Comparison of ENCODE assay signal across 8 cellular contexts in the genomic region with DNA sequence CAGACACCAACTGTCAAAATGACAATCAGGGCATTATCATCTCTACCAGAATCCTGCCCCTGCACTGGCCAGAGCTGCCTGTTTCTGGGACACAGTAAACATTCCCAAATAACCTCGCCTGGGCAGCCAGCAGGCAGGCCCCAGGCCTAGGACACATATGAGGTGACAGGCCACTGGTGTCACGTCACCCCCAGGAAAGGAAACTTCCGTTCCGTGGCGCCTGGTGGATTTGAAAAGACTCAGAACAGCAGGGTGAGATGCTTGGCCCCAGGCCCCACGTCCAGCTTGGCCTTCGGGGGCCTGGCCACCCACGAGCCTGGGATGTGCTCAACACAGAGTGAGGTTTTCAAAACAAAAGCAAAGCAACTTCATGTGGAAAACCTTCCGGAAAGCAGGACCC. TPM values are rescaled to one million over a fixed set of nuclear protein-coding genes. Genes with fewer than 3 reads are reported as not detected.
A peak's percentile ranks its signal among the peaks of the same experiment; 100 is the strongest.
DNase-seq lines count a peak whose midpoint lies in the region; ATAC-seq, FAIRE-seq and TF ChIP-seq lines count a peak whose summit lies in the region.

No MANE protein-coding gene starts in this region.

- BruUV-seq in GM12878 (replicated peaks; lab: Mats Ljungman, UMichigan), result no TSS peak

- peak overlapping the region; percentile 93 for H3K27ac Mint-ChIP-seq in activated naive CD4-positive, alpha-beta T cell treated with anti-CD3 and anti-CD28 coated beads for 36 hours
- H3K27ac Mint-ChIP-seq in mesothelial cell of epicardium, result peak overlapping the region; percentile 60

- peaks cover 14% of the 10 kb centered on the region for H3K36me3 Mint-ChIP-seq in activated naive CD4-positive, alpha-beta T cell treated with anti-CD3 and anti-CD28 coated beads for 36 hours (ENCODE audit: low read depth)
- no peaks in the 10 kb centered on the region for H3K36me3 Mint-ChIP-seq in mesothelial cell of epicardium

- intact Hi-C loops in activated naive CD4-positive, alpha-beta T cell treated with anti-CD3 and anti-CD28 coated beads for 36 hours (cut with micrococcal nuclease), result loop anchor here (1.0 to 10.0 kb wide), 4 partner anchors 40 to 182 kb away; a partner anchor contains a TSS
- intact Hi-C loops in GM12878 (cut with micrococcal nuclease; ENCODE audit: unreplicated experiment), result loop anchor here (5.0 to 10.0 kb wide), 2 partner anchors 34 to 182 kb away; a partner anchor contains a TSS
- intact Hi-C loops in upper lobe of right lung (cut with DNase I), result no loop called here

- peak overlapping the region; percentile 99 for H3K4me3 ChIP-seq in GM12878
- H3K4me3 ChIP-seq in upper lobe of right lung, result peak overlapping the region; percentile 66

- H3K4me2 ChIP-seq in GM12878 (ENCODE audit: control insufficient read depth, insufficient read depth), result peak overlapping the region; percentile 74

- TF ChIP-seq CTCF in GM12878 (IDR thresholded peaks at IDR 0.05 in 2 of 3, conservative IDR thresholded peaks at IDR 0.05 in 1 of 3; ENCODE audit: control insufficient read depth in 2 of 3, extremely low read depth in 1 of 3, insufficient read depth in 1 of 3, low read depth in 3 of 3, low read length in 3 of 3), result no peak
- TF ChIP-seq CTCF in mesothelial cell of epicardium (IDR thresholded peaks at IDR 0.05; ENCODE audit: unreplicated experiment), result no peak
- TF ChIP-seq CTCF in upper lobe of right lung (IDR thresholded peaks at IDR 0.05), result no peak

- H3K4me1 ChIP-seq in GM12878 (ENCODE audit: control insufficient read depth, insufficient read depth, low read length), result peaks cover 49% of the 10 kb centered on the region
- peaks cover 9% of the 10 kb centered on the region for H3K4me1 ChIP-seq in upper lobe of right lung

- RAD21 ChIA-PET in GM12878 (lab: Charles Lee; ENCODE audit: unreplicated experiment), result interaction anchor here (0.8 to 1.2 kb wide), 3 partner anchors 34 to 68 kb away, joined by 3 to 7 read pairs (median 3); no protein-coding TSS in a partner anchor

- no peaks in the 10 kb centered on the region for H3K9me3 Mint-ChIP-seq in activated naive CD4-positive, alpha-beta T cell treated with anti-CD3 and anti-CD28 coated beads for 36 hours
- H3K9me3 Mint-ChIP-seq in mesothelial cell of epicardium, result no peaks in the 10 kb centered on the region

- peaks cover 65% of the 10 kb centered on the region for H3K79me2 ChIP-seq in GM12878 (ENCODE audit: control insufficient read depth, insufficient read depth, low read length)

- H4K20me1 ChIP-seq in GM12878 (ENCODE audit: control insufficient read depth, insufficient read depth), result peaks cover 6% of the 10 kb centered on the region; the same call in 1 of the 2 replicates

- 0 out of 2 replicates have a peak, but pooled peaks have one; percentile 16 for TF ChIP-seq POLR2A in GM12878 (IDR thresholded peaks at IDR 0.05; ENCODE audit: low read depth, low read length)

- peak overlapping the region; percentile 89 for H3K4me3 Mint-ChIP-seq in activated naive CD4-positive, alpha-beta T cell treated with anti-CD3 and anti-CD28 coated beads for 36 hours
- peak overlapping the region; percentile 71 for H3K4me3 Mint-ChIP-seq in mesothelial cell of epicardium

- H3K9me3 ChIP-seq in GM12878 (replicated peaks; ENCODE audit: control insufficient read depth, insufficient read depth, low read length) (no peaks in the 10 kb centered on the region), upper lobe of right lung (no peaks in the 10 kb centered on the region)

- ATAC-seq in GM12878 (peak; percentile 22), upper lobe of right lung (no peak)

- peaks cover 73% of the 10 kb centered on the region for H3K4me1 Mint-ChIP-seq in activated naive CD4-positive, alpha-beta T cell treated with anti-CD3 and anti-CD28 coated beads for 36 hours (ENCODE audit: low read depth)
- peaks cover 27% of the 10 kb centered on the region for H3K4me1 Mint-ChIP-seq in mesothelial cell of epicardium

- H3K9ac ChIP-seq in GM12878 (ENCODE audit: control insufficient read depth, insufficient read depth, low read length), result peak overlapping the region; percentile 71

- CTCF ChIA-PET in activated naive CD4-positive, alpha-beta T cell treated with anti-CD3 and anti-CD28 coated beads for 36 hours (lab: Charles Lee), result interaction anchor here (1.2 kb wide), 2 partner anchors 26 to 52 kb away, joined by 3 to 8 read pairs; no protein-coding TSS in a partner anchor
- CTCF ChIA-PET in GM12878 (lab: Yijun Ruan, JAX), result interaction anchor here (1.4 to 2.0 kb wide), 2 partner anchors 52 to 67 kb away, joined by 7 to 12 read pairs; no protein-coding TSS in a partner anchor

- H3K27me3 ChIP-seq in GM12878 (replicated peaks in 1 of 2; ENCODE audit: control insufficient read depth in 2 of 2, insufficient read depth in 2 of 2, low read length in 1 of 2), result no peaks in the 10 kb centered on the region
- H3K27me3 ChIP-seq in upper lobe of right lung, result no peaks in the 10 kb centered on the region

- FAIRE-seq in GM12878 (lab: Jason Lieb, UNC), result no peak

- SMC1A ChIA-PET in GM12878 (lab: Charles Lee; ENCODE audit: uncharacterized antibody, unreplicated experiment), result interaction anchor here (0.9 to 1.2 kb wide), 8 partner anchors 12 to 67 kb away, joined by 3 to 7 read pairs (median 4); no protein-coding TSS in a partner anchor

- no peak for TF ChIP-seq RAD21 in GM12878 (IDR thresholded peaks at IDR 0.05; ENCODE audit: insufficient read depth, low read depth, low read length)

- no peaks in the 10 kb centered on the region for H3K27me3 Mint-ChIP-seq in activated naive CD4-positive, alpha-beta T cell treated with anti-CD3 and anti-CD28 coated beads for 36 hours (ENCODE audit: low read depth)
- H3K27me3 Mint-ChIP-seq in mesothelial cell of epicardium (ENCODE audit: low read depth), result peaks cover 7% of the 10 kb centered on the region

- TF ChIP-seq EP300 in GM12878 (IDR thresholded peaks at IDR 0.05; ENCODE audit: borderline replicate concordance in 1 of 2, control insufficient read depth in 1 of 2, low read depth in 2 of 2, low read length in 2 of 2), result no peak

- H3K27ac ChIP-seq in GM12878 (ENCODE audit: control insufficient read depth, insufficient read depth), result peak overlapping the region; percentile 63
- H3K27ac ChIP-seq in upper lobe of right lung, result no peak overlapping the region

- peaks cover 0 to 5% of the 10 kb centered on the region in 2 experiments; a peak in 1 of 4 replicates for H3K36me3 ChIP-seq in GM12878 (ENCODE audit: control insufficient read depth in 2 of 2, insufficient read depth in 2 of 2, low read length in 1 of 2)
- H3K36me3 ChIP-seq in upper lobe of right lung, result no peaks in the 10 kb centered on the region

- no peak overlapping the region for H2AFZ ChIP-seq in GM12878 (ENCODE audit: control insufficient read depth, low read depth, low read length)

- POLR2A ChIA-PET in GM12878 (lab: Charles Lee), result interaction anchor here (0.6 to 1.1 kb wide), 3 partner anchors 30 to 185 kb away, joined by 3 read pairs; no protein-coding TSS in a partner anchor

- DNase-seq in activated naive CD4-positive, alpha-beta T cell treated with anti-CD3 and anti-CD28 coated beads for 36 hours, result peak; percentile 78
- DNase-seq in activated naive CD4-positive, alpha-beta T cell treated with anti-CD3 and anti-CD28 coated beads, Interleukin-2, amount 50 U/mL, for 16 hours, result no peak
- no peak for DNase-seq in GM12878 (ENCODE audit: low read depth, low spot score)
- DNase-seq in mesothelial cell of epicardium (ENCODE audit: low spot score in 2 of 2, unreplicated experiment in 2 of 2), result no peak
- DNase-seq in upper lobe of right lung, result no peak
- no peak for DNase-seq in DMS79 treated with DMSO at 0.1 percent for 48 hours (lab: John Stamatoyannopoulos, UW)
- DNase-seq in NCI-H1930 (lab: John Stamatoyannopoulos, UW), result no peak
- DNase-seq in D341Med (ENCODE audit: low spot score), result no peak

- 1% methylated on average over 9 of the region's 9 CpGs for WGBS in GM12878 (ENCODE audit: insufficient coverage, insufficient replicate concordance, low lambda C conversion rate, missing lambda C conversion rate)

- in situ Hi-C loops in GM12878 (cut with MboI), result no loop called here

TF ChIP-seq in GM12878, 131 proteins besides CTCF, POLR2A, EP300 and RAD21 (continues in another document):
- TF ChIP-seq, protein P1, sequence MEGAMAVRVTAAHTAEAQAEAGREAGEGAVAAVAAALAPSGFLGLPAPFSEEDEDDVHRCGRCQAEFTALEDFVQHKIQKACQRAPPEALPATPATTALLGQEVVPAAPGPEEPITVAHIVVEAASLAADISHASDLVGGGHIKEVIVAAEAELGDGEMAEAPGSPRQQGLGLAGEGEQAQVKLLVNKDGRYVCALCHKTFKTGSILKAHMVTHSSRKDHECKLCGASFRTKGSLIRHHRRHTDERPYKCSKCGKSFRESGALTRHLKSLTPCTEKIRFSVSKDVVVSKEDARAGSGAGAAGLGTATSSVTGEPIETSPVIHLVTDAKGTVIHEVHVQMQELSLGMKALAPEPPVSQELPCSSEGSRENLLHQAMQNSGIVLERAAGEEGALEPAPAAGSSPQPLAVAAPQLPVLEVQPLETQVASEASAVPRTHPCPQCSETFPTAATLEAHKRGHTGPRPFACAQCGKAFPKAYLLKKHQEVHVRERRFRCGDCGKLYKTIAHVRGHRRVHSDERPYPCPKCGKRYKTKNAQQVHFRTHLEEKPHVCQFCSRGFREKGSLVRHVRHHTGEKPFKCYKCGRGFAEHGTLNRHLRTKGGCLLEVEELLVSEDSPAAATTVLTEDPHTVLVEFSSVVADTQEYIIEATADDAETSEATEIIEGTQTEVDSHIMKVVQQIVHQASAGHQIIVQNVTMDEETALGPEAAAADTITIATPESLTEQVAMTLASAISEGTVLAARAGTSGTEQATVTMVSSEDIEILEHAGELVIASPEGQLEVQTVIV (IDR thresholded peaks at IDR 0.05; ENCODE audit: borderline replicate concordance, partially characterized antibody), result no peak

RNA-seq across cellular contexts. Expression of a gene that starts 1.3 kb away (rescaled TPM):
- 100 to 1,000 TPM; 156 to 160 TPM for total RNA-seq in activated naive CD4-positive, alpha-beta T cell treated with anti-CD3 and anti-CD28 coated beads for 36 hours
- total RNA-seq in GM12878 (2013; cell fraction: nucleolus; rRNA removed), result 179 and 180 TPM in 2 replicates
- 42.2 and 49.8 TPM in 2 replicates for total RNA-seq in GM12878 (2014; rRNA removed)
- 34.9 and 40.6 TPM in 2 replicates for total RNA-seq in GM12878 (2014; rRNA removed; fragmentation: Illumina TruSeq; extraction: Trizol)
- 120 and 136 TPM in 2 replicates for total RNA-seq in GM12878 (2021)
- polyA plus RNA-seq in GM12878 (2011; ENCODE audit: low read depth), result 38.6 TPM
- 24.7 and 30.8 TPM in 2 replicates for polyA plus RNA-seq in GM12878 (2011; rRNA removed)
- polyA plus RNA-seq in GM12878 (2011; cell fraction: cytosol; rRNA removed), result 36.3 and 42.2 TPM in 2 replicates
- polyA plus RNA-seq in GM12878 (2011; cell fraction: nucleus; rRNA removed), result 273 and 286 TPM in 2 replicates
- polyA plus RNA-seq in GM12878 (2012), result 68.5 and 75.6 TPM in 2 replicates
- polyA plus RNA-seq in GM12878 (2014; fragmentation: Illumina TruSeq; extraction: Trizol), result 31.9 and 57.1 TPM in 2 replicates
- 10 to 100 TPM; 15.1 to 22.7 TPM for polyA plus RNA-seq in GM12878 (2014; fragmentation: Nextera tagmentation; extraction: Ambion mirVana)
- 55.0 and 64.8 TPM in 2 replicates for polyA plus RNA-seq in GM12878 (2014; rRNA removed)
- 10 to 100 TPM; 35.1 to 44.1 TPM for polyA plus RNA-seq in GM12878 (2016; fragmentation: Nextera tagmentation; extraction: Ambion mirVana)
- polyA minus RNA-seq in GM12878 (2011; rRNA and poly(A)+ RNA removed), result 35.0 and 57.4 TPM in 2 replicates
- 40.2 and 46.0 TPM in 2 replicates for polyA minus RNA-seq in GM12878 (2011; cell fraction: cytosol; rRNA and poly(A)+ RNA removed)
- polyA minus RNA-seq in GM12878 (2011; cell fraction: nucleus; rRNA and poly(A)+ RNA removed), result 77.4 and 123 TPM in 2 replicates
- total RNA-seq in mesothelial cell of epicardium, result 41.8 to 44.7 TPM (median 42.7 TPM) in 3 replicates
- total RNA-seq in upper lobe of right lung, result 46.2 TPM
